ENCODE assay signal across 9 cellular contexts in genomic region chr11:68354181-68354872, GRCh38. TPM values are rescaled to one million over a fixed set of nuclear protein-coding genes. Genes with fewer than 3 reads are reported as not detected.
A peak's percentile ranks its signal among the peaks of the same experiment; 100 is the strongest.
DNase-seq lines count a peak whose midpoint lies in the region; ATAC-seq and TF ChIP-seq lines count a peak whose summit lies in the region.
"Had no signal": no experiment of that assay in that cellular context is flagged by ENCODE, and none has a peak within 500 bp of the region (broad histone marks: within the 10 kb centered on the region; RNA-seq: fewer than 3 reads in every experiment).

No MANE protein-coding gene starts in this region.

- H3K79me1 ChIP-seq in H9 (ENCODE audit: insufficient read depth, low read depth, low read length, poor library complexity, severe bottlenecking) = no peaks in the 10 kb centered on the region

- H3K18ac ChIP-seq in H9 (ENCODE audit: insufficient read length, low read depth, low read length) = no peak overlapping the region

- TF ChIP-seq EP300 in stomach (IDR thresholded peaks at IDR 0.05) = peak; percentile 7

- peak overlapping the region; percentile 35 to 87 (median 61); a peak in 4 of 7 replicates for H3K27ac Mint-ChIP-seq in H9

- no peaks in the 10 kb centered on the region for H3K23me2 ChIP-seq in H9 (ENCODE audit: insufficient read length, low read depth, low read length, poor library complexity, severe bottlenecking)

- H3K36me3 ChIP-seq in stomach = peaks cover 10 to 23% (median 20%) of the 10 kb centered on the region in 4 donors

- no peak for ATAC-seq in GM19452 (IDR thresholded peaks at IDR 0.05; ENCODE audit: unreplicated experiment)

- no peak for TF ChIP-seq POLR2A in stomach (IDR thresholded peaks at IDR 0.05)

- H3K23ac ChIP-seq in H9 (ENCODE audit: insufficient read length, low read depth, low read length) = no peak overlapping the region

- H3K9me3 ChIP-seq in H9 (ENCODE audit: control insufficient read depth, low read depth, low read length) (no peaks in the 10 kb centered on the region), stomach (no peaks in the 10 kb centered on the region)

- DNase-seq in H9 (no peak), astrocyte of the spinal cord (ENCODE audit: low read depth, low spot score) (peak; percentile 93), iPS-NIHi7 (ENCODE audit: extremely low spot score) (peak; percentile 42), stomach (peak; percentile 94), NCI-H510A treated with DMSO at 0.1 percent for 48 hours (lab: John Stamatoyannopoulos, UW) (no peak), NCI-H82 (lab: John Stamatoyannopoulos, UW) (no peak)
- DNase-seq in stimulated activated CD4-positive, alpha-beta T cell treated with anti-CD3 and anti-CD28 coated beads, Interleukin-4, amount 100 ng/mL, for 4 hours = no peak
- DNase-seq: NCI-H524 treated with DMSO at 0.1 percent for 48 hours had no signal

- no peak overlapping the region for H3K4ac ChIP-seq in H9 (ENCODE audit: low read depth, low read length)

- peaks cover 8 to 12% of the 10 kb centered on the region in 2 experiments for H3K4me1 Mint-ChIP-seq in H9

- no peak overlapping the region for H2BK15ac ChIP-seq in H9 (ENCODE audit: low read depth, low read length)

- H3K36me3 Mint-ChIP-seq in H9 (ENCODE audit: insufficient read depth in 1 of 3, low read depth in 3 of 3) = peaks cover 34 to 50% (median 47%) of the 10 kb centered on the region in 3 experiments

- H3K4me1 ChIP-seq in H9 (ENCODE audit: insufficient read depth, low read length) (peaks cover 7% of the 10 kb centered on the region; the same call in 1 of the 2 replicates), stomach (peaks cover 29 to 77% (median 40%) of the 10 kb centered on the region in 4 donors)

- no peaks in the 10 kb centered on the region for H4K20me1 ChIP-seq in H9 (ENCODE audit: control insufficient read depth, insufficient read depth, insufficient read length)

- no peaks in the 10 kb centered on the region for H3K79me2 ChIP-seq in H9 (ENCODE audit: insufficient read depth, low read length)

- H2BK12ac ChIP-seq in H9 (ENCODE audit: insufficient read length, low read depth, low read length) = no peak overlapping the region

- WGBS in H9 (ENCODE audit: extremely low coverage, insufficient read length, low lambda C conversion rate) = no CpG with 5 or more reads among the region's 25 CpGs
- WGBS in stomach, 5 donors = 12 to 32% (median 26%) methylated on average over 18 to 25 of the region's 25 CpGs

- no peak overlapping the region for H3T11ph ChIP-seq in H9 (ENCODE audit: low read length)

- H2BK120ac ChIP-seq in H9 (ENCODE audit: low read depth, low read length, poor library complexity, severe bottlenecking) = no peak overlapping the region

- H3K4me3 Mint-ChIP-seq in H9 = no peak overlapping the region

- no peak overlapping the region for H3K27ac ChIP-seq in H9 (ENCODE audit: insufficient read length, low read depth, low read length)
- peak overlapping the region; percentile 75 to 89 (median 86) for H3K27ac ChIP-seq in stomach

- no peak overlapping the region for H2AK5ac ChIP-seq in H9 (ENCODE audit: insufficient read length, low read length)

- TF ChIP-seq CTCF in H9 (conservative IDR thresholded peaks at IDR 0.05) (no peak), astrocyte of the spinal cord (IDR thresholded peaks at IDR 0.05; ENCODE audit: low read depth, low read length) (no peak), stomach (IDR thresholded peaks at IDR 0.05) (no peak)

- H3K9ac ChIP-seq in H9 (ENCODE audit: extremely low read depth, insufficient read length, low read length) = no peak overlapping the region

- H4K91ac ChIP-seq in H9 (ENCODE audit: insufficient read length, low read depth, low read length) = no peak overlapping the region

- in situ Hi-C loops in astrocyte of the spinal cord (cut with HindIII; ENCODE audit: low sequenced_read_pairs) = no loop called here

- H3K14ac ChIP-seq in H9 (ENCODE audit: insufficient read depth, low read length) = no peak overlapping the region

- H3K27me3 ChIP-seq in H9 (ENCODE audit: insufficient read depth, low read length) (no peaks in the 10 kb centered on the region), stomach (no peaks in the 10 kb centered on the region)

- no peak overlapping the region for H3K56ac ChIP-seq in H9 (ENCODE audit: insufficient read length, low read depth, low read length)

- H2BK20ac ChIP-seq in H9 (ENCODE audit: low read depth, low read length, poor library complexity, severe bottlenecking) = no peak overlapping the region

- no peak overlapping the region for H3K4me2 ChIP-seq in H9 (ENCODE audit: insufficient read depth, insufficient read length, low read length)

- H2BK5ac ChIP-seq in H9 (ENCODE audit: insufficient read length, low read length) = no peak overlapping the region

- no peak overlapping the region for H4K8ac ChIP-seq in H9 (replicated peaks; ENCODE audit: insufficient read length, low read depth, low read length)

- no peak overlapping the region for H4K5ac ChIP-seq in H9 (ENCODE audit: insufficient read length, low read depth, low read length)

- H3K9me3 Mint-ChIP-seq in H9 = peaks cover 0 to 3% of the 10 kb centered on the region in 2 experiments; a peak in 3 of 5 replicates

- H3K4me3 ChIP-seq in astrocyte of the spinal cord (ENCODE audit: low read depth, low read length) (no peak overlapping the region), stomach (peak overlapping the region in 1 of 4 donors; percentile 14)

- no peak overlapping the region for H2AFZ ChIP-seq in H9 (ENCODE audit: low read length)

- intact Hi-C loops in stomach (cut with DNase I; ENCODE audit: low total_unique reads) = no loop called here

- 0 out of 2 replicates have a peak, but pooled peaks cover 2% of the 10 kb centered on the region for H3K27me3 Mint-ChIP-seq in H9 (ENCODE audit: low read depth)

RNA-seq across cellular contexts. Expression of gene LRP5, which starts 41.9 kb away (rescaled TPM):
- total RNA-seq in H9 (2021) (38.4 and 41.3 TPM in 2 replicates), stomach (100 to 1,000 TPM in 2 of 5 donors, 10 to 100 TPM in 3; 36.5 to 152 (median 64.7) TPM)
- polyA plus RNA-seq in stomach = 10 to 100 TPM; 11.8 to 42.4 (median 26.6) TPM

Comparison
In these comparisons a context has a peak if more than half of its experiments do, and no peak if none do; other contexts are left out.
1. DNase-seq: peak in astrocyte of the spinal cord (single experiment), iPS-NIHi7 (single experiment) and stomach (single experiment); none in H9 (single experiment), stimulated activated CD4-positive, alpha-beta T cell treated with anti-CD3 and anti-CD28 coated beads, Interleukin-4, amount 100 ng/mL, for 4 hours (0 of 2), NCI-H510A treated with DMSO at 0.1 percent for 48 hours (single experiment) and NCI-H82 (single experiment).